1 cellular context compared by ENCODE assay signal in genomic region chr6:44672838-44673237, GRCh38.
TF ChIP-seq lines count a peak whose summit lies in the region.

No MANE protein-coding gene starts in this region.

TF ChIP-seq in GM23338, 12 proteins besides CTCF, POLR2A, EP300 and RAD21:
- no peak for TF ChIP-seq ZNF462 (CRISPR knock-in tag; IDR thresholded peaks at IDR 0.05)
- TF ChIP-seq ZNF331 (CRISPR knock-in tag; IDR thresholded peaks at IDR 0.05; ENCODE audit: low read depth): no peak
- TF ChIP-seq ETS1 (IDR thresholded peaks at IDR 0.05): no peak
- TF ChIP-seq NANOG (IDR thresholded peaks at IDR 0.05; ENCODE audit: borderline replicate concordance): no peak
- no peak for TF ChIP-seq EZH2phosphoT487 (IDR thresholded peaks at IDR 0.05; ENCODE audit: unreplicated experiment)
- no peak for TF ChIP-seq ZNF114 (CRISPR knock-in tag; IDR thresholded peaks at IDR 0.05)
- no peak for TF ChIP-seq JUNB (IDR thresholded peaks at IDR 0.05; ENCODE audit: unreplicated experiment)
- TF ChIP-seq STAT1 (IDR thresholded peaks at IDR 0.05; ENCODE audit: unreplicated experiment): no peak
- no peak for TF ChIP-seq POLR2AphosphoS5 (IDR thresholded peaks at IDR 0.05; ENCODE audit: low read depth)
- no peak for TF ChIP-seq CREB1 (CRISPR knock-in tag; IDR thresholded peaks at IDR 0.05; ENCODE audit: low read depth)
- TF ChIP-seq REST (IDR thresholded peaks at IDR 0.05; ENCODE audit: unreplicated experiment): no peak
- no peak for TF ChIP-seq EZH2 (IDR thresholded peaks at IDR 0.05; ENCODE audit: low read depth, unreplicated experiment)
